ENCODE assay signal across 11 cellular contexts in genomic region chr12:27112401-27112800, GRCh38. TPM values are rescaled to one million over a fixed set of nuclear protein-coding genes. Genes with fewer than 3 reads are reported as not detected.
DNase-seq lines count a peak whose midpoint lies in the region; FAIRE-seq and TF ChIP-seq lines count a peak whose summit lies in the region.
"Not testable (repeated sequence)": the region's sequence is repeated elsewhere in the genome, so short reads cannot be mapped to it uniquely, and the experiment has no call there.
"Had no signal": no experiment of that assay in that cellular context is flagged by ENCODE, and none has a peak within 500 bp of the region (broad histone marks: within the 10 kb centered on the region; RNA-seq: fewer than 3 reads in every experiment).

No MANE protein-coding gene starts in this region.

- H2AFZ ChIP-seq in fibroblast of lung (ENCODE audit: low read length); smooth muscle cell (ENCODE audit: low read depth): not testable (repeated sequence)

- H3K79me2 ChIP-seq in fibroblast of lung (ENCODE audit: control insufficient read depth, insufficient read depth, low read length); smooth muscle cell (ENCODE audit: low read depth): not testable (repeated sequence)

- H4K20me1 ChIP-seq in fibroblast of lung (ENCODE audit: control insufficient read depth, extremely low read depth, insufficient read depth, low read length); smooth muscle cell (ENCODE audit: low read depth): not testable (repeated sequence)

- H3K9ac ChIP-seq in fibroblast of lung (ENCODE audit: insufficient read depth, low read length); kidney (ENCODE audit: low read length in 2 of 2); smooth muscle cell (ENCODE audit: low read depth): not testable (repeated sequence)

- FAIRE-seq in bronchial epithelial cell (lab: Jason Lieb, UNC): not testable (repeated sequence)
- peak; percentile 82 for FAIRE-seq in kidney (lab: Jason Lieb, UNC)

- not testable (repeated sequence) for H3K27ac ChIP-seq in RWPE1; fibroblast of lung (ENCODE audit: insufficient read depth, low read length); kidney (ENCODE audit: low read depth in 2 of 2, low read length in 2 of 2)
- peak overlapping the region; percentile 15 for H3K27ac ChIP-seq in smooth muscle cell (ENCODE audit: low read depth)

- H3F3A ChIP-seq in smooth muscle cell (ENCODE audit: low read depth): not testable (repeated sequence)

- not testable (repeated sequence) for H3K4me2 ChIP-seq in fibroblast of lung (ENCODE audit: extremely low read depth, insufficient read depth, low read length)
- peak overlapping the region; percentile 27 for H3K4me2 ChIP-seq in smooth muscle cell

- H3K4me3 ChIP-seq in NB4 (ENCODE audit: low read depth, low read length); bronchial epithelial cell (ENCODE audit: low read depth, low read length); fibroblast of lung (replicated peaks in 1 of 4; ENCODE audit: control extremely low read depth in 1 of 4, insufficient read depth in 1 of 4, low read depth in 3 of 4, low read length in 4 of 4); kidney (ENCODE audit: low read length in 2 of 2); smooth muscle cell: not testable (repeated sequence)

- not testable (repeated sequence) for TF ChIP-seq POLR2A in NB4 (IDR thresholded peaks at IDR 0.05; ENCODE audit: extremely low read depth, insufficient read length)

- not testable (repeated sequence) for H3K27me3 ChIP-seq in bronchial epithelial cell (ENCODE audit: control insufficient read depth, insufficient read depth, low read length); fibroblast of lung (ENCODE audit: control insufficient read depth, insufficient read depth, low read length); smooth muscle cell (ENCODE audit: low read depth)

- intact Hi-C loops in kidney (cut with DNase I): not testable (repeated sequence)

- H3K4me1 ChIP-seq in fibroblast of lung (ENCODE audit: control insufficient read depth, extremely low read depth, insufficient read depth, low read length); kidney (ENCODE audit: control insufficient read depth in 1 of 2, insufficient read depth in 1 of 2, low read depth in 1 of 2, low read length in 2 of 2); smooth muscle cell (ENCODE audit: low read depth): not testable (repeated sequence)

- H3K9me3 ChIP-seq in fibroblast of lung (ENCODE audit: control insufficient read depth, insufficient read depth, low read depth, low read length); kidney (ENCODE audit: control insufficient read depth in 1 of 2, low read length in 2 of 2); smooth muscle cell (replicated peaks; ENCODE audit: low read depth): not testable (repeated sequence)

- DNase-seq in CD1c-positive myeloid dendritic cell (ENCODE audit: extremely low spot score): peak; percentile 15
- DNase-seq in HS-27A (ENCODE audit: low read depth): peak; percentile 22
- peak; percentile 64 for DNase-seq in NB4 (ENCODE audit: low read depth)
- DNase-seq in RWPE1 (ENCODE audit: low spot score): peak; percentile 3
- peak; percentile 78 for DNase-seq in bronchial epithelial cell (ENCODE audit: low read depth)
- peak; percentile 46 to 53 for DNase-seq in fibroblast of lung (ENCODE audit: low read depth in 2 of 2)
- not testable (repeated sequence) for DNase-seq in kidney; smooth muscle cell (lab: John Stamatoyannopoulos, UW; ENCODE audit: unreplicated experiment)

- TF ChIP-seq CTCF in NB4 (IDR thresholded peaks at IDR 0.05; ENCODE audit: low read depth, low read length); RWPE1 (conservative IDR thresholded peaks at IDR 0.05; ENCODE audit: low read depth); bronchial epithelial cell (IDR thresholded peaks at IDR 0.05; ENCODE audit: insufficient read depth, low read length, severe bottlenecking); fibroblast of lung (conservative IDR thresholded peaks at IDR 0.05 in 1 of 2, IDR thresholded peaks at IDR 0.05 in 1 of 2; ENCODE audit: low read depth in 1 of 2, low read length in 2 of 2); kidney (IDR thresholded peaks at IDR 0.05; ENCODE audit: borderline replicate concordance, extremely low read depth, insufficient read depth); smooth muscle cell (IDR thresholded peaks at IDR 0.05; ENCODE audit: borderline replicate concordance, insufficient read depth, poor library complexity, severe bottlenecking): not testable (repeated sequence)

- CTCF ChIA-PET in RWPE1 (lab: Yijun Ruan, JAX): interaction anchor here (0.8 kb wide), 2 partner anchors 35 to 194 kb away, joined by 4 to 6 read pairs; no protein-coding TSS in a partner anchor

- not testable (repeated sequence) for H3K36me3 ChIP-seq in bronchial epithelial cell (ENCODE audit: control insufficient read depth, insufficient read depth, low read length); fibroblast of lung (ENCODE audit: control insufficient read depth, insufficient read depth, low read length); kidney (ENCODE audit: control insufficient read depth in 1 of 2, insufficient read depth in 2 of 2, low read length in 2 of 2); smooth muscle cell (ENCODE audit: low read depth)

- WGBS in smooth muscle cell (ENCODE audit: low lambda C conversion rate): 64% methylated on average over 2 of the region's 2 CpGs

- POLR2A ChIA-PET in RWPE1 (lab: Yijun Ruan, JAX; ENCODE audit: low non-redundant PET): not testable (repeated sequence)

RNA-seq across cellular contexts. Expression of gene C12orf71, which starts 30.0 kb away (rescaled TPM):
- total RNA-seq in bronchial epithelial cell: not detected in 2 replicates
- total RNA-seq in fibroblast of lung: not detected in 2 replicates
- not detected in 2 replicates for polyA plus RNA-seq in fibroblast of lung
- polyA plus RNA-seq in fibroblast of lung (2012): not detected in 2 replicates
- not detected in 2 replicates for polyA minus RNA-seq in fibroblast of lung (ENCODE audit: low replicate concordance)
- not detected for total RNA-seq in kidney
- not detected for polyA plus RNA-seq in kidney (ENCODE audit: insufficient read depth, low read depth, low replicate concordance)
- total RNA-seq in smooth muscle cell: not detected in 2 replicates
- not detected in 2 replicates for polyA plus RNA-seq in smooth muscle cell
- total RNA-seq: CD4-positive, CD25-positive, alpha-beta regulatory T cell; Peyer's patch; SJSA1 had no signal
- polyA plus RNA-seq: CD4-positive, CD25-positive, alpha-beta regulatory T cell had no signal
